In genomic region chr3:27202959-27203358, GRCh38 we compare ENCODE assay signal across 22 cellular contexts.
"Had no signal": no experiment of that assay in that cellular context is flagged by ENCODE, and none has a peak within 500 bp of the region (broad histone marks: within the 10 kb centered on the region; RNA-seq: fewer than 3 reads in every experiment).

No MANE protein-coding gene starts in this region.

- H3K27ac ChIP-seq: HL-60, RWPE1 had no signal

- H3K27me3 ChIP-seq: MG63 had no signal

- H3K36me3 ChIP-seq: MG63 had no signal

- ATAC-seq: Panc1, PC-3 had no signal

- H3K9me3 ChIP-seq: MG63, SK-N-SH had no signal

- H3K4me3 ChIP-seq: MG63 had no signal

- FAIRE-seq: HTR-8/SVneo had no signal

- H3K9ac ChIP-seq: SK-N-SH had no signal

- DNase-seq: KBM-7, MG63, NCI-H1092, NCI-H1436, NCI-H187, NCI-H2029, NCI-H2081 treated with DMSO at 0.1 percent for 48 hours, NCI-H2171 treated with DMSO at 0.1 percent for 48 hours, NCI-H226, NCI-H446, NCI-H510A, NCI-H524 treated with DMSO at 0.1 percent for 48 hours, NCI-H69, NCI-H774, PC-3, SHP77, SK-N-SH, SW 1271 had no signal

- H3K4me2 ChIP-seq: SK-N-SH had no signal
